ENCODE assay signal across 10 cellular contexts in the genomic region with DNA sequence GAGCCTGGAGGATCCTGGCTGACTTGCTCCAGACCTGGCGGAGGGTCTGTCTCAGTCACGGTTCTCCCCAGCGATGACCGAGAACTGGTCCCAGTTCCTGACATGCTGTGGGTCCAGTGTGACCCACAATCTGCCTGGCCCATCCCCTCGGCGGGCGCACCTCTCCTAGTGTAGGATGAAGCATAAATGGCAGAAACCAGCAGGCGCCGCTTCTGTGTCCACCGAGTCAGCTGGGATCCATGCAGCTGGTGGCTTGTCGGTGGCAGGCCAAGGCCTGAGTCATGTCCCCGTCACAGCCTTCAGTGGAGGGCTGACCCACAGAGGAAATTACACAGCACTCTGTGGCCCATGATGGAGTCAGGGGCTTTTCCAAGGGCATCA.
DNase-seq lines count a peak whose midpoint lies in the region; ATAC-seq, FAIRE-seq and TF ChIP-seq lines count a peak whose summit lies in the region.
"Had no signal": no experiment of that assay in that cellular context is flagged by ENCODE, and none has a peak within 500 bp of the region (broad histone marks: within the 10 kb centered on the region; RNA-seq: fewer than 3 reads in every experiment).

No MANE protein-coding gene starts in this region.

- H3K27ac ChIP-seq in KMS-11: peak overlapping the region; percentile 52; the same call in 1 of the 2 replicates

- no peak for FAIRE-seq in urothelium cell line (lab: Jason Lieb, UNC)

- peaks cover 0 to 4% of the 10 kb centered on the region in 2 donors for H3K36me3 Mint-ChIP-seq in stimulated activated naive B cell treated with anti-CD40 and anti-IgM and Interleukin-4, amounts not matched to agents 10 μg/mL and 1 μg/mL and 100 μg/mL, for 72 hours

- no peak overlapping the region for H3K4me3 Mint-ChIP-seq in stimulated activated naive B cell treated with anti-CD40 and anti-IgM and Interleukin-4, amounts not matched to agents 10 μg/mL and 1 μg/mL and 100 μg/mL, for 72 hours
- H3K4me3 Mint-ChIP-seq: nephron progenitor cell had no signal

- H2AFZ ChIP-seq in KMS-11 (ENCODE audit: low read depth): peak overlapping the region; percentile 82

- no peaks in the 10 kb centered on the region for H4K20me1 ChIP-seq in KMS-11 (ENCODE audit: insufficient read depth)

- H3K4me1 Mint-ChIP-seq in stimulated activated naive B cell treated with anti-CD40 and anti-IgM and Interleukin-4, amounts not matched to agents 10 μg/mL and 1 μg/mL and 100 μg/mL, for 72 hours: peaks cover 38 to 52% of the 10 kb centered on the region in 2 donors

- H3K4me2 ChIP-seq in KMS-11: peak overlapping the region; percentile 18; the same call in 1 of the 2 replicates

- peaks cover 3% of the 10 kb centered on the region in 2 donors for H3K9me3 Mint-ChIP-seq in stimulated activated naive B cell treated with anti-CD40 and anti-IgM and Interleukin-4, amounts not matched to agents 10 μg/mL and 1 μg/mL and 100 μg/mL, for 72 hours

- no peak for TF ChIP-seq CTCF in KMS-11 (conservative IDR thresholded peaks at IDR 0.05; ENCODE audit: low read depth, low read length)

- in situ Hi-C loops in KBM-7 (cut with MboI; ENCODE audit: low pct_unique_long_range_greater_than_20kb, low sequenced_read_pairs): no loop called here

- no peaks in the 10 kb centered on the region for H3K36me3 ChIP-seq in KMS-11 (ENCODE audit: insufficient read depth)

- H3K27me3 Mint-ChIP-seq in stimulated activated naive B cell treated with anti-CD40 and anti-IgM and Interleukin-4, amounts not matched to agents 10 μg/mL and 1 μg/mL and 100 μg/mL, for 72 hours: no peaks in the 10 kb centered on the region

- peak overlapping the region; percentile 96 for H3K27ac Mint-ChIP-seq in stimulated activated naive B cell treated with anti-CD40 and anti-IgM and Interleukin-4, amounts not matched to agents 10 μg/mL and 1 μg/mL and 100 μg/mL, for 72 hours
- H3K27ac Mint-ChIP-seq: nephron progenitor cell had no signal

- H3K4me3 ChIP-seq in KMS-11 (IDR thresholded peaks at IDR 0.05; ENCODE audit: insufficient read depth, low read depth, low read length): no peak overlapping the region

- H3K4me1 ChIP-seq in KMS-11 (ENCODE audit: low read depth, poor library complexity, severe bottlenecking): peaks cover 36% of the 10 kb centered on the region

- peak; percentile 18 for DNase-seq in activated T-helper 9 cell treated with anti-CD3 and anti-CD28 coated beads, Interleukin-2, amount 50 U/mL, for 16 hours (ENCODE audit: low read depth)
- DNase-seq in iPS-NIHi7 (ENCODE audit: extremely low spot score): peak; percentile 3
- DNase-seq in stimulated activated naive B cell treated with anti-CD40 and anti-IgM and Interleukin-4, amounts not matched to agents 10 μg/mL and 1 μg/mL and 100 μg/mL, for 72 hours: no peak
- DNase-seq in KBM-7: no peak
- no peak for DNase-seq in urothelium cell line (ENCODE audit: low spot score)
- DNase-seq: NCI-H2107, nephron progenitor cell had no signal

- no peaks in the 10 kb centered on the region for H3K27me3 ChIP-seq in KMS-11 (ENCODE audit: insufficient read depth, low read depth)

- no peaks in the 10 kb centered on the region for H3K79me2 ChIP-seq in KMS-11 (ENCODE audit: insufficient read depth, low read depth)

- no peak overlapping the region for H3K9ac ChIP-seq in KMS-11

- ATAC-seq in stimulated activated naive B cell treated with anti-CD40 and anti-IgM and Interleukin-4, amounts not matched to agents 10 μg/mL and 1 μg/mL and 100 μg/mL, for 72 hours (replicated peaks): peak in 1 of 2 donors; percentile 24
- ATAC-seq in GM18858 (IDR thresholded peaks at IDR 0.05; ENCODE audit: unreplicated experiment) (no peak), HG03039 (IDR thresholded peaks at IDR 0.05; ENCODE audit: unreplicated experiment) (no peak)

Comparison
In these comparisons a context has a peak if more than half of its experiments do, and no peak if none do; other contexts are left out.
1. DNase-seq: peak in activated T-helper 9 cell treated with anti-CD3 and anti-CD28 coated beads, Interleukin-2, amount 50 U/mL, for 16 hours (single experiment) and iPS-NIHi7 (single experiment); none in stimulated activated naive B cell treated with anti-CD40 and anti-IgM and Interleukin-4, amounts not matched to agents 10 μg/mL and 1 μg/mL and 100 μg/mL, for 72 hours (single experiment), KBM-7 (single experiment) and urothelium cell line (single experiment).